In genomic region chr1:63790989-63791388, GRCh38 we compare ENCODE assay signal across 23 cellular contexts. TPM values are rescaled to one million over a fixed set of nuclear protein-coding genes. Genes with fewer than 3 reads are reported as not detected.
A peak's percentile ranks its signal among the peaks of the same experiment; 100 is the strongest.
DNase-seq lines count a peak whose midpoint lies in the region; ATAC-seq and TF ChIP-seq lines count a peak whose summit lies in the region.
"Had no signal": no experiment of that assay in that cellular context is flagged by ENCODE, and none has a peak within 500 bp of the region (broad histone marks: within the 10 kb centered on the region; RNA-seq: fewer than 3 reads in every experiment).

No MANE protein-coding gene starts in this region.

- peaks cover 18% of the 10 kb centered on the region for H3K4me1 ChIP-seq in psoas muscle
- H3K4me1 ChIP-seq: right lobe of liver had no signal

- no peaks in the 10 kb centered on the region for H3K27me3 ChIP-seq in psoas muscle (ENCODE audit: insufficient read depth in 3 of 3, low read length in 2 of 3)
- H3K27me3 ChIP-seq: right lobe of liver, upper lobe of right lung had no signal

- WGBS in psoas muscle, 3 donors = 55 to 59% (median 58%) methylated on average over 1 of the region's 1 CpG

- in situ Hi-C loops in ACHN (cut with HindIII; ENCODE audit: low pct_ligation_motif_present, low pct_unique_long_range_greater_than_20kb, low sequenced_read_pairs) = no loop called here

- TF ChIP-seq CTCF in epithelial cell of esophagus (IDR thresholded peaks at IDR 0.05; ENCODE audit: insufficient read depth, low read depth, low read length, missing control alignments) (no peak), psoas muscle (IDR thresholded peaks at IDR 0.05) (no peak)

- peak; percentile 37 for DNase-seq in NCI-H2171 treated with DMSO at 0.1 percent for 48 hours (lab: John Stamatoyannopoulos, UW)
- DNase-seq in NCI-H2171 (lab: John Stamatoyannopoulos, UW) = no peak
- DNase-seq in M059J (ENCODE audit: low read depth) = peak; percentile 17
- peak; percentile 9 for DNase-seq in epithelial cell of esophagus (ENCODE audit: low read depth)
- DNase-seq in psoas muscle = no peak
- DNase-seq in ACHN = no peak
- DNase-seq in retina = no peak
- no peak for DNase-seq in COLO829 (ENCODE audit: low spot score)
- DNase-seq: activated naive CD8-positive, alpha-beta T cell treated with anti-CD3 and anti-CD28 coated beads, Interleukin-2, amount 10 ng/mL, durations not matched to agents 7 days and 5 days; effector CD4-positive, alpha-beta T cell; EL; hypothalamus; kidney glomerular epithelial cell; NCI-H1694; NCI-H446; right lobe of liver; stimulated activated CD4-positive, alpha-beta T cell treated with anti-CD3 and anti-CD28 coated beads, Interleukin-15, amount 100 ng/mL, for 24 hours; upper lobe of right lung had no signal

- no peaks in the 10 kb centered on the region for H3K36me3 ChIP-seq in psoas muscle (ENCODE audit: insufficient read depth in 1 of 2, low read depth in 1 of 2)
- H3K36me3 ChIP-seq: right lobe of liver, upper lobe of right lung had no signal

- intact Hi-C loops in psoas muscle (cut with DNase I) = no loop called here

- peak in 3 of 4 donors; percentile 33 to 63 (median 34) for ATAC-seq in psoas muscle
- ATAC-seq: esophagus mucosa, right lobe of liver, upper lobe of right lung had no signal

- H3K9me3 ChIP-seq in psoas muscle = no peaks in the 10 kb centered on the region
- H3K9me3 ChIP-seq: right lobe of liver, upper lobe of right lung had no signal

- peak overlapping the region; percentile 23 for H3K27ac ChIP-seq in psoas muscle
- H3K27ac ChIP-seq: HL-60, right lobe of liver, SK-N-MC, upper lobe of right lung, VCaP had no signal

- H3K4me3 ChIP-seq in epithelial cell of esophagus (ENCODE audit: low read length) (no peak overlapping the region), psoas muscle (no peak overlapping the region)
- H3K4me3 ChIP-seq: right lobe of liver, SK-N-MC, upper lobe of right lung had no signal

RNA-seq across cellular contexts. Expression of gene ROR1, which starts 17.2 kb away (rescaled TPM):
- total RNA-seq in M059J (2014; rRNA removed; shearing (Covaris generic)) = 1.1 and 2.5 TPM in 2 replicates
- total RNA-seq in psoas muscle = 1 to 10 TPM; 1.2 to 2.8 (median 2.0) TPM
- under 1 TPM; 0.13 to 0.69 (median 0.44) TPM for polyA plus RNA-seq in psoas muscle
- total RNA-seq: activated naive CD8-positive, alpha-beta T cell treated with anti-CD3 and anti-CD28 coated beads, Interleukin-2, amount 10 ng/mL, durations not matched to agents 7 days and 5 days; T-helper 2 cell treated with Interferon-gamma antibody and Interleukin-4, amounts not matched to agents 100 ng/mL and 5 ng/mL, for 36 hours had no signal

Comparison
In these comparisons a context has a peak if more than half of its experiments do, and no peak if none do; other contexts are left out.
1. DNase-seq: peak in NCI-H2171 treated with DMSO at 0.1 percent for 48 hours (single experiment), M059J (single experiment) and epithelial cell of esophagus (single experiment); none in NCI-H2171 (single experiment), psoas muscle (0 of 2), ACHN (single experiment), retina (single experiment) and COLO829 (single experiment).